ENCODE assay signal across 29 cellular contexts in genomic region chr5:65047225-65047624, GRCh38.
"Had no signal": no experiment of that assay in that cellular context is flagged by ENCODE, and none has a peak within 500 bp of the region (broad histone marks: within the 10 kb centered on the region; RNA-seq: fewer than 3 reads in every experiment).

No MANE protein-coding gene starts in this region.

- H3K27ac ChIP-seq: adrenal gland, body of pancreas, colonic mucosa, epithelial cell of prostate, esophagus squamous epithelium, gastroesophageal sphincter had no signal

- DNase-seq: activated CD4-positive, alpha-beta memory T cell treated with anti-CD3 and anti-CD28 coated beads for 36 hours; activated CD4-positive, alpha-beta T cell treated with anti-CD3 and anti-CD28 coated beads for 36 hours; activated CD4-positive, alpha-beta T cell treated with anti-CD3 and anti-CD28 coated beads, Interleukin-2, amount 10 ng/mL, durations not matched to agents 24 days and 14 days; activated CD4-positive, CD25-positive, alpha-beta regulatory T cell; activated CD4-positive, CD25-positive, alpha-beta regulatory T cell treated with anti-CD3 and anti-CD28 coated beads, Interleukin-2, amount 50 U/mL, for 72 hours; activated CD8-positive, alpha-beta memory T cell treated with anti-CD3 and anti-CD28 coated beads, Interleukin-2, amount 10 ng/mL, durations not matched to agents 7 days and 5 days; activated CD8-positive, alpha-beta memory T cell treated with anti-CD3 and anti-CD28 coated beads, Interleukin-2, amount 50 U/mL, for 4 hours; activated CD8-positive, alpha-beta T cell treated with anti-CD3 and anti-CD28 coated beads, Interleukin-2, amount 10 ng/mL, durations not matched to agents 7 days and 5 days; activated effector memory CD4-positive, alpha-beta T cell treated with anti-CD3 and anti-CD28 coated beads, Interleukin-2, amount 50 U/mL, for 16 hours; activated naive CD4-positive, alpha-beta T cell treated with anti-CD3 and anti-CD28 coated beads for 36 hours; activated naive CD8-positive, alpha-beta T cell treated with anti-CD3 and anti-CD28 coated beads for 36 hours; activated naive CD8-positive, alpha-beta T cell treated with anti-CD3 and anti-CD28 coated beads, Interleukin-2, amount 50 U/mL, for 24 hours; activated T-cell treated with anti-CD3 and anti-CD28 coated beads, Interleukin-2, amount 50 U/mL, for 1 hour; activated T-cell treated with anti-CD3 and anti-CD28 coated beads, Interleukin-2, amount 50 U/mL, for 48 hours; adrenal gland; amygdala; aorta; body of pancreas; central memory CD4-positive, alpha-beta T cell; cerebellar nuclear complex; colonic mucosa; effector CD8-positive, alpha-beta T cell; esophagus squamous epithelium; foreskin melanocyte; T-helper 1 cell; T-helper 17 cell; T1000 had no signal

- H3K4me1 ChIP-seq: adrenal gland, body of pancreas, colonic mucosa, esophagus squamous epithelium had no signal

- H3K4me3 ChIP-seq: adrenal gland, body of pancreas, colonic mucosa, esophagus squamous epithelium, gastroesophageal sphincter had no signal

- H3K9me3 ChIP-seq: body of pancreas, colonic mucosa, esophagus squamous epithelium, gastroesophageal sphincter had no signal

- ATAC-seq: activated CD4-positive, alpha-beta T cell treated with anti-CD3 and anti-CD28 coated beads for 36 hours; activated CD8-positive, alpha-beta memory T cell treated with anti-CD3 and anti-CD28 coated beads, Interleukin-2, amount 10 ng/mL, durations not matched to agents 7 days and 5 days; activated CD8-positive, alpha-beta T cell treated with anti-CD3 and anti-CD28 coated beads, Interleukin-2, amount 10 ng/mL, durations not matched to agents 7 days and 5 days; activated naive CD8-positive, alpha-beta T cell treated with anti-CD3 and anti-CD28 coated beads, Interleukin-2, amount 50 U/mL, for 24 hours; body of pancreas; gastroesophageal sphincter; T-helper 17 cell had no signal

- H3K27me3 ChIP-seq: adrenal gland, body of pancreas, colonic mucosa, esophagus squamous epithelium, gastroesophageal sphincter had no signal

- H3K36me3 ChIP-seq: adrenal gland, colonic mucosa, esophagus squamous epithelium, gastroesophageal sphincter had no signal
